18 cellular contexts compared by ENCODE assay signal in the genomic region with DNA sequence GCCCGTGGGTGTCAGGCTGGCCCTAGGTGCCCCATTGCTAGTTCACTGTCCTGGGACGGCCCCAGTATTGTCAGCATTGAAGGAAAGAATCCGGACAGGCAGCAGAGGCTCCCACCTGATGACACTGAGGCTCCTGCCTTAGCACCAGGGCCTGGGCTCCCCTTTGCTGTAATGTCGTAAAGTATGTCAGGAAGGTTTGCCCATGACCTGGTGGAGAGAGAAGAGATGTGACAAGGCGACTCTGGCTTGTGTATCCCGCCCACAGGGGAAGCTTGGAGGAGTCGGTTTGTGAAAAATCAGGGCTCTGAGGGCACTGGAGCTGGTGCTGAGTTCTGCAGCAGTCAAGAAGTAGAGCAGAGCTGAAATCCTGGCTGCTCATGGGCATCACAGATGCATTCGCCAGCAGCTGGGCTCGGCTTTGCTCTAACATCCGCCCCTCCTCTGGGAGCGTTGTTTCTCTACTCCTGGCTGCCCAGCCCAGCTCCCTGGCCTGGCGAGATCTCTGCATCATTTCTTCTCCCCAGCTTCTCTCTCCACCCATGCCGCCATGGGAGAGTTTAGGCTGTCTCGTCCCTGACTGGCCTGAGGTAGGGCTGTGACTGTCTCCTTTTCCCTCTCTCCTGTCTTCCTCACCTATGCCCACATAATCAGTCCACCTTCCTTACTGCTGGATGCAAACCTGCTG.
"Had no signal": no experiment of that assay in that cellular context is flagged by ENCODE, and none has a peak within 500 bp of the region (broad histone marks: within the 10 kb centered on the region; RNA-seq: fewer than 3 reads in every experiment).

No MANE protein-coding gene starts in this region.

- H3K36me3 ChIP-seq: gastrocnemius medialis, neutrophil had no signal

- H3K27me3 ChIP-seq: gastrocnemius medialis, neutrophil, spleen, stomach, testis had no signal

- H3K4me2 ChIP-seq: SK-N-SH had no signal

- H3K9me3 Mint-ChIP-seq: activated T-helper 1 cell treated with anti-CD3 and anti-CD28 coated beads, Interleukin-12 subunit alpha, Interleukin-12 subunit beta, Interleukin-2, Interleukin-4 antibody, amounts not matched to agents 30 ng/mL and 10 ng/mL and 1 ng/mL, durations not matched to agents 14 hours and 24 hours and 36 hours; naive B cell; T-cell had no signal

- DNase-seq: activated CD4-positive, alpha-beta T cell treated with anti-CD3 and anti-CD28 coated beads, Interleukin-2, amount 50 U/mL, for 4 hours; activated naive CD4-positive, alpha-beta T cell treated with Interleukin-2 at 50 U/mL for 16 hours; dermis blood vessel endothelial cell; gastrocnemius medialis; left colon; naive B cell; spleen; stomach; T-cell; T-helper 9 cell had no signal

- H3K4me1 ChIP-seq: gastrocnemius medialis, testis had no signal

- ATAC-seq: activated CD4-positive, CD25-positive, alpha-beta regulatory T cell treated with anti-CD3 and anti-CD28 coated beads, Interleukin-2, amount 50 U/mL, for 24 hours; gastrocnemius medialis; left colon; right cardiac atrium; T-cell had no signal

- H3K4me3 Mint-ChIP-seq: activated T-helper 1 cell treated with anti-CD3 and anti-CD28 coated beads, Interleukin-12 subunit alpha, Interleukin-12 subunit beta, Interleukin-2, Interleukin-4 antibody, amounts not matched to agents 30 ng/mL and 10 ng/mL and 1 ng/mL, durations not matched to agents 14 hours and 24 hours and 36 hours; naive B cell; T-cell had no signal

- H3K9ac ChIP-seq: SK-N-SH had no signal

- H3K9me3 ChIP-seq: gastrocnemius medialis, neutrophil, SK-N-SH, spleen, stomach, testis had no signal

- H3K27ac ChIP-seq: epithelial cell of prostate, gastrocnemius medialis, neutrophil, spleen, stomach, testis had no signal

- H3K4me3 ChIP-seq: gastrocnemius medialis, lung, spleen, stomach, testis had no signal

- H3K27me3 Mint-ChIP-seq: naive B cell, T-cell had no signal

- H3K27ac Mint-ChIP-seq: activated T-helper 1 cell treated with anti-CD3 and anti-CD28 coated beads, Interleukin-12 subunit alpha, Interleukin-12 subunit beta, Interleukin-2, Interleukin-4 antibody, amounts not matched to agents 30 ng/mL and 10 ng/mL and 1 ng/mL, durations not matched to agents 14 hours and 24 hours and 36 hours; T-cell had no signal
